In genomic region chr11:61935861-61936260, GRCh38 we compare ENCODE assay signal across 28 cellular contexts. TPM values are rescaled to one million over a fixed set of nuclear protein-coding genes. Genes with fewer than 3 reads are reported as not detected.
"Had no signal": no experiment of that assay in that cellular context is flagged by ENCODE, and none has a peak within 500 bp of the region (broad histone marks: within the 10 kb centered on the region; RNA-seq: fewer than 3 reads in every experiment).

No MANE protein-coding gene starts in this region.

- H3K4me2 ChIP-seq: hepatocyte had no signal

- ATAC-seq: effector memory CD8-positive, alpha-beta T cell; esophagus mucosa; foreskin keratinocyte; gastrocnemius medialis; gastroesophageal sphincter; heart left ventricle; heart right ventricle had no signal

- FAIRE-seq: endometrium, endothelial cell of umbilical vein had no signal

- H3K4me3 ChIP-seq: colonic mucosa, coronary artery, dorsolateral prefrontal cortex, esophagus muscularis mucosa, esophagus squamous epithelium, gastrocnemius medialis, gastroesophageal sphincter, heart left ventricle, heart right ventricle, hepatocyte had no signal

- DNase-seq: colonic mucosa; cortex of kidney; dermis blood vessel endothelial cell; effector CD4-positive, alpha-beta T cell; effector CD8-positive, alpha-beta T cell; effector memory CD4-positive, alpha-beta T cell; effector memory CD8-positive, alpha-beta T cell; endodermal cell; erythroblast; esophagus squamous epithelium; foreskin fibroblast; foreskin keratinocyte; foreskin melanocyte; gastrocnemius medialis; glutamatergic neuron; heart left ventricle; heart right ventricle; hippocampal formation had no signal

- H3K36me3 ChIP-seq: colonic mucosa, esophagus muscularis mucosa, esophagus squamous epithelium, gastrocnemius medialis, gastroesophageal sphincter, heart left ventricle, heart right ventricle had no signal

- H3K4me1 ChIP-seq: colonic mucosa, esophagus muscularis mucosa, esophagus squamous epithelium, foreskin keratinocyte, gastrocnemius medialis, gastroesophageal sphincter, heart left ventricle, heart right ventricle had no signal

- H2AFZ ChIP-seq: hepatocyte had no signal

- H3K79me2 ChIP-seq: hepatocyte had no signal

- H3K27me3 ChIP-seq: colonic mucosa, dorsolateral prefrontal cortex, esophagus muscularis mucosa, gastrocnemius medialis, gastroesophageal sphincter, heart left ventricle, hepatocyte had no signal

- H3K27ac ChIP-seq: colonic mucosa, coronary artery, dorsolateral prefrontal cortex, epithelial cell of prostate, esophagus muscularis mucosa, esophagus squamous epithelium, foreskin keratinocyte, gastrocnemius medialis, gastroesophageal sphincter, heart left ventricle, heart right ventricle, hepatocyte had no signal

- H3K9me3 ChIP-seq: colonic mucosa had no signal

RNA-seq across cellular contexts. Expression of gene BEST1, which starts 14.3 kb away (rescaled TPM):
- total RNA-seq: dermis blood vessel endothelial cell, endothelial cell of umbilical vein, glomerular endothelial cell had no signal
